Comparison of ENCODE assay signal across 26 cellular contexts in the genomic region with DNA sequence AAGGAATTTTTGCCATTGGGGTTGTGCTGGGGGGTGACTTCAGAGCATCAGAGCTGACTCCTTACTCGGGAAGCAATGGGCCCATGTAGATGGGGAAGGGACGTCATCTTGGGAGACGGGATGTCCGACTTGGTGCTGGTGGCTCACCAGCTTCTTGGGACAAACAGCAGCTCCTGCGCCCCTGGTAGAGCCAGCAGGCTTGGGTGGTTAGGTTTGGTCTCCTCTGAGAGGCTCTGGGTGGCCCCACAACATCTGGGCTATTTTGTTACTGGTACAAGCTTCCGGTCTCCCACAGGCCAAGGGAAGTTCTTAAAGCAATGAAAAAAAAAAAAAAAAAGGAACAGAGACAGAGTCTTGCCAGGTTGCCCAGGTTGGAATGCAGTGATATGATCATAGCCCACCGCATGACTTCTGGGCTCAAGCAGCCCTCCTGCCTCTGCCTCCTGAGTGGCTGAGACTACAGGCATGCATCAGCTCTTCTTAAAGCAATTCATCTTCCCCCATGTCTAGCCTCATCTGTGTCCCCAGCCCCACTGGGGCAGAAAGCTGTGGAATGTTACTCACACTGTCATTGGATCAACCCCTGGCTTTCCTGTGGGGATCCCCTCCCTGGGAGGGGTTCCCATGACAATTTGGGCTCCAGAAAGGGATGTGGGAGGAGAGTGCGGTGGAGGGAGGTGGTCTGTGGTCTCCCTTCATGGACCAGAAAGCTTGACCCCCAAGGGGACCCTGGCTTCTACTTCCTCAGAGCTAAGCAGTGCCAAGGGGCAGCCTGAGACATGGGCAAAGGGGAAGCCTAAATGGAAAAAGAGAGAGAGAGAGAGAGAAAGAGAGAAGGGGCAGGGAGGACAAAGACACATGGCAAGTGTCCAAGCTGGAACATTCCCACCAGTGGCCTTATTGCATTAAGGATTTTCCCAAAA. TPM values are rescaled to one million over a fixed set of nuclear protein-coding genes. Genes with fewer than 3 reads are reported as not detected.
DNase-seq lines count a peak whose midpoint lies in the region; ATAC-seq and TF ChIP-seq lines count a peak whose summit lies in the region.
"Had no signal": no experiment of that assay in that cellular context is flagged by ENCODE, and none has a peak within 500 bp of the region (broad histone marks: within the 10 kb centered on the region; RNA-seq: fewer than 3 reads in every experiment).

No MANE protein-coding gene starts in this region.

- peak overlapping the region; percentile 66 to 77 for H3K9ac ChIP-seq in mucosa of rectum (ENCODE audit: low read depth in 1 of 2, low read length in 2 of 2)
- H3K9ac ChIP-seq: KMS-11, SK-N-SH had no signal

- H3K27ac ChIP-seq in mucosa of rectum (ENCODE audit: low read depth in 2 of 2, low read length in 2 of 2) (peak overlapping the region; percentile 86 to 87), testis (no peak overlapping the region)
- H3K27ac ChIP-seq: KMS-11, lower lobe of right lung, right atrium auricular region, VCaP had no signal

- H3K27me3 ChIP-seq in mucosa of rectum (ENCODE audit: control insufficient read depth in 2 of 2, insufficient read depth in 2 of 2, low read length in 2 of 2): no peaks in the 10 kb centered on the region
- no peaks in the 10 kb centered on the region for H3K27me3 ChIP-seq in testis
- H3K27me3 ChIP-seq: right atrium auricular region had no signal

- peak; percentile 38 for DNase-seq in NB4 (ENCODE audit: low read depth)
- DNase-seq in testis: peak; percentile 6
- DNase-seq in sciatic nerve (ENCODE audit: low spot score): no peak
- no peak for DNase-seq in COR-L47 (lab: John Stamatoyannopoulos, UW)
- no peak for DNase-seq in T-helper 1 cell
- DNase-seq: activated CD4-positive, alpha-beta T cell treated with anti-CD3 and anti-CD28 coated beads, Interleukin-2, amount 50 U/mL, for 4 hours; activated naive CD4-positive, alpha-beta T cell treated with anti-CD3 and anti-CD28 coated beads, Interleukin-2, amount 50 U/mL, for 16 hours; activated T-cell treated with anti-CD3 and anti-CD28 coated beads, Interleukin-2, amount 50 U/mL, for 24 hours; CD4-positive, alpha-beta T cell; central memory CD4-positive, alpha-beta T cell; DMS153; foreskin fibroblast; lower lobe of right lung; NCI-H187; NCI-H69; occipital lobe; SK-N-SH had no signal

- peaks cover 11% of the 10 kb centered on the region for H3K9me3 Mint-ChIP-seq in dendritic cell treated with granulocyte-macrophage colony-stimulating factor and Interleukin-4, amounts not matched to agents 40 ng/mL and 50 ng/mL, for 4 days
- H3K9me3 Mint-ChIP-seq: activated T-cell treated with anti-CD3 and anti-CD28 coated beads, Interleukin-2, amount 50 U/mL, for 24 hours; CD4-positive, alpha-beta T cell; T-helper 2 cell treated with Interferon-gamma antibody and Interleukin-4, amounts not matched to agents 5 μg/mL and 100 μg/mL, for 36 hours had no signal

- H3K9me3 ChIP-seq in mucosa of rectum (ENCODE audit: control insufficient read depth in 2 of 2, low read length in 2 of 2): no peaks in the 10 kb centered on the region
- no peaks in the 10 kb centered on the region for H3K9me3 ChIP-seq in testis
- H3K9me3 ChIP-seq: HAP-1, lower lobe of right lung, right atrium auricular region, SK-N-SH had no signal

- H3K4me1 Mint-ChIP-seq in dendritic cell treated with granulocyte-macrophage colony-stimulating factor and Interleukin-4, amounts not matched to agents 40 ng/mL and 50 ng/mL, for 4 days (ENCODE audit: low read depth): peaks cover 18% of the 10 kb centered on the region

- H3K36me3 ChIP-seq in mucosa of rectum (ENCODE audit: control insufficient read depth in 2 of 2, insufficient read depth in 2 of 2, low read length in 2 of 2) (peaks cover 0 to 2% of the 10 kb centered on the region in 2 donors), testis (ENCODE audit: low read depth, missing control alignments) (no peaks in the 10 kb centered on the region)
- H3K36me3 ChIP-seq: HAP-1, lower lobe of right lung, right atrium auricular region had no signal

- H3K4me1 ChIP-seq in mucosa of rectum (ENCODE audit: control insufficient read depth in 2 of 2, insufficient read depth in 2 of 2, low read length in 2 of 2) (peaks cover 20 to 26% of the 10 kb centered on the region in 2 donors), testis (peaks cover 12% of the 10 kb centered on the region)
- H3K4me1 ChIP-seq: HAP-1, right atrium auricular region had no signal

- peaks cover 13% of the 10 kb centered on the region for H3K27me3 Mint-ChIP-seq in dendritic cell treated with granulocyte-macrophage colony-stimulating factor and Interleukin-4, amounts not matched to agents 40 ng/mL and 50 ng/mL, for 4 days
- H3K27me3 Mint-ChIP-seq: activated T-cell treated with anti-CD3 and anti-CD28 coated beads, Interleukin-2, amount 50 U/mL, for 24 hours; CD4-positive, alpha-beta T cell had no signal

- intact Hi-C loops in dendritic cell treated with granulocyte-macrophage colony-stimulating factor and Interleukin-4, amounts not matched to agents 40 ng/mL and 50 ng/mL, for 4 days (cut with micrococcal nuclease): no loop called here
- intact Hi-C loops in testis (cut with DNase I; ENCODE audit: low total_unique reads): no loop called here
- intact Hi-C loops in sciatic nerve (cut with DNase I): no loop called here

- 88 to 90% methylated on average over 8 of the region's 8 CpGs for WGBS in testis, 2 donors

- peak overlapping the region; percentile 56 for H3K27ac Mint-ChIP-seq in dendritic cell treated with granulocyte-macrophage colony-stimulating factor and Interleukin-4, amounts not matched to agents 40 ng/mL and 50 ng/mL, for 4 days
- H3K27ac Mint-ChIP-seq: activated T-cell treated with anti-CD3 and anti-CD28 coated beads, Interleukin-2, amount 50 U/mL, for 24 hours; CD4-positive, alpha-beta T cell; T-helper 2 cell treated with Interferon-gamma antibody and Interleukin-4, amounts not matched to agents 5 μg/mL and 100 μg/mL, for 36 hours had no signal

- no peak for TF ChIP-seq POLR2A in NB4 (IDR thresholded peaks at IDR 0.05; ENCODE audit: extremely low read depth, insufficient read length)
- TF ChIP-seq POLR2A in testis (IDR thresholded peaks at IDR 0.05): no peak

- H3K4me3 Mint-ChIP-seq in dendritic cell treated with granulocyte-macrophage colony-stimulating factor and Interleukin-4, amounts not matched to agents 40 ng/mL and 50 ng/mL, for 4 days: no peak overlapping the region
- H3K4me3 Mint-ChIP-seq: activated T-cell treated with anti-CD3 and anti-CD28 coated beads, Interleukin-2, amount 50 U/mL, for 24 hours; CD4-positive, alpha-beta T cell; T-helper 2 cell treated with Interferon-gamma antibody and Interleukin-4, amounts not matched to agents 5 μg/mL and 100 μg/mL, for 36 hours had no signal

- TF ChIP-seq CTCF in NB4 (IDR thresholded peaks at IDR 0.05; ENCODE audit: low read depth, low read length): no peak
- no peak for TF ChIP-seq CTCF in testis (IDR thresholded peaks at IDR 0.05)

- no peaks in the 10 kb centered on the region for H3K36me3 Mint-ChIP-seq in dendritic cell treated with granulocyte-macrophage colony-stimulating factor and Interleukin-4, amounts not matched to agents 40 ng/mL and 50 ng/mL, for 4 days (ENCODE audit: low read depth)

- no peak for ATAC-seq in sciatic nerve

- H3K4me3 ChIP-seq in NB4 (ENCODE audit: low read depth, low read length) (no peak overlapping the region), mucosa of rectum (ENCODE audit: low read length in 2 of 2) (peak overlapping the region; percentile 70 to 81), testis (no peak overlapping the region)
- H3K4me3 ChIP-seq: HAP-1, lower lobe of right lung, right atrium auricular region had no signal

RNA-seq across cellular contexts. Expression of a gene that starts 1.5 kb away (rescaled TPM):
- 10 to 100 TPM; 15.6 to 28.7 TPM for total RNA-seq in testis
- 7.9 TPM for polyA plus RNA-seq in testis (ENCODE audit: insufficient read depth, low read depth, low replicate concordance)
- 17.5 TPM for total RNA-seq in sciatic nerve
- total RNA-seq: CD4-positive, alpha-beta T cell had no signal

RNA-seq across cellular contexts. Expression of a gene that starts 20.9 kb away (rescaled TPM):
- not detected for total RNA-seq in testis
- not detected for polyA plus RNA-seq in testis (ENCODE audit: insufficient read depth, low read depth, low replicate concordance)
- not detected for total RNA-seq in sciatic nerve
- total RNA-seq: aorta; CD4-positive, alpha-beta T cell; epithelial cell of proximal tubule; lower lobe of right lung; occipital lobe; right atrium auricular region had no signal
- polyA plus RNA-seq: aorta, SK-N-SH had no signal

RNA-seq across cellular contexts. Expression of a gene that starts 48.6 kb away (rescaled TPM):
- total RNA-seq in testis: 10 to 100 TPM in 1 of 2 donors, 1 to 10 TPM in 1; 5.7 to 11.2 TPM
- polyA plus RNA-seq in testis (ENCODE audit: insufficient read depth, low read depth, low replicate concordance): 12.7 TPM
- 56.3 TPM for total RNA-seq in sciatic nerve

Comparison
In these comparisons a context has a peak if more than half of its experiments do, and no peak if none do; other contexts are left out.
1. DNase-seq: peak in NB4 (single experiment) and testis (single experiment); none in sciatic nerve (single experiment), COR-L47 (single experiment) and T-helper 1 cell (0 of 5).
2. H3K4me3 ChIP-seq: peak in mucosa of rectum (2 of 2); none in NB4 (single experiment) and testis (0 of 2).
3. H3K27ac ChIP-seq: peak in mucosa of rectum (2 of 2); none in testis (0 of 2).